17 cellular contexts compared by ENCODE assay signal in the genomic region with DNA sequence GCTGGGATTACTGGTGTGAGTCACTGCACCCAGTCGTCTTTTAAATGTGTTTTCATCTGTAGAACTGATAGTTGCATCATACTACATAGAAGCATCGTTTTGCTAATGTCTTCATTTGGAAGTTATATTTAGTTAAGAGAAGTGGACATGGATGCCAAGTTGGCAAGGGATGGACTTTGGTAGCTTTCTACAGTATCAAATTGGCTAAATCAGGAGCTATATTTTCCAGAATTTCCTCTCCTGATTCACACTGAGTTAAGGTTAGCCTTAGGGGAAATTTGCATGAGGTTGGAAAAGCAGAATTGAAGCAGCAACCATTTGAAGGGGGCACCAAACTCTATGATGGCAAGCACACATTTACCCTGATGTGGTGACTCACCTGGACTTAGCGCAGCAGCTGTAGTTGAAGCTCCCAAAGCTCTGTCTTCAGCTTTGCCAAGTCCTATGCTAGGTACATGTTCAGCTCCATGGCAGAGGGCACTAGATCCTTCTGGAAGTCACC. TPM values are rescaled to one million over a fixed set of nuclear protein-coding genes. Genes with fewer than 3 reads are reported as not detected.
DNase-seq lines count a peak whose midpoint lies in the region; ATAC-seq, FAIRE-seq and TF ChIP-seq lines count a peak whose summit lies in the region.
"Had no signal": no experiment of that assay in that cellular context is flagged by ENCODE, and none has a peak within 500 bp of the region (broad histone marks: within the 10 kb centered on the region; RNA-seq: fewer than 3 reads in every experiment).

No MANE protein-coding gene starts in this region.

- peak; percentile 32 for ATAC-seq in GM12878
- ATAC-seq: activated naive CD8-positive, alpha-beta T cell treated with anti-CD3 and anti-CD28 coated beads, Interleukin-2, amount 50 U/mL, for 24 hours; activated T-cell treated with anti-CD3 and anti-CD28 coated beads, Interleukin-2, amount 50 U/mL, for 4 hours had no signal

- peak; percentile 21 for FAIRE-seq in GM12892 (lab: Jason Lieb, UNC)
- no peak for FAIRE-seq in GM12878 (lab: Jason Lieb, UNC)
- FAIRE-seq: colon had no signal

- TF ChIP-seq POLR2A in GM12892 (IDR thresholded peaks at IDR 0.05; ENCODE audit: low read depth, low read length) (no peak), GM12878 (IDR thresholded peaks at IDR 0.05; ENCODE audit: low read depth, low read length) (no peak)

- RAD21 ChIA-PET in GM12878 (lab: Charles Lee; ENCODE audit: unreplicated experiment) = interaction anchor here (0.8 to 1.7 kb wide), 2 partner anchors 10 to 35 kb away, joined by 3 to 8 read pairs; no protein-coding TSS in a partner anchor

- no peak for TF ChIP-seq CTCF in GM12878 (IDR thresholded peaks at IDR 0.05 in 2 of 3, conservative IDR thresholded peaks at IDR 0.05 in 1 of 3; ENCODE audit: control insufficient read depth in 2 of 3, extremely low read depth in 1 of 3, insufficient read depth in 1 of 3, low read depth in 3 of 3, low read length in 3 of 3)

- H3K4me1 ChIP-seq in GM12878 (ENCODE audit: control insufficient read depth, insufficient read depth, low read length) = no peaks in the 10 kb centered on the region

- CTCF ChIA-PET in GM12878 (lab: Yijun Ruan, JAX) = interaction anchor here (1.5 to 2.7 kb wide), 3 partner anchors 8 to 37 kb away, joined by 4 to 8 read pairs (median 7); no protein-coding TSS in a partner anchor

- in situ Hi-C loops in GM12878 (cut with MboI) = no loop called here

- no peak overlapping the region for H3K4me2 ChIP-seq in GM12878 (ENCODE audit: control insufficient read depth, insufficient read depth)

- WGBS in GM12878 (ENCODE audit: insufficient coverage, insufficient replicate concordance, low lambda C conversion rate, missing lambda C conversion rate) = 78% methylated on average over 3 of the region's 3 CpGs

- no peak for TF ChIP-seq EP300 in GM12878 (IDR thresholded peaks at IDR 0.05; ENCODE audit: borderline replicate concordance in 1 of 2, control insufficient read depth in 1 of 2, low read depth in 2 of 2, low read length in 2 of 2)

- H3K9ac ChIP-seq in GM12878 (ENCODE audit: control insufficient read depth, insufficient read depth, low read length) = no peak overlapping the region

- DNase-seq in AG08395 (ENCODE audit: low spot score) (peak; percentile 15), GM12892 (ENCODE audit: insufficient read length) (no peak), GM12878 (ENCODE audit: low read depth, low spot score) (no peak), iris pigment epithelial cell (ENCODE audit: low read depth) (peak; percentile 64), activated gamma-delta T cell treated with Interleukin-2 at 50 U/mL for 16 hours (no peak), OCI-M2 (lab: John Stamatoyannopoulos, UW; ENCODE audit: unreplicated experiment) (no peak), ecto neural progenitor cell (ENCODE audit: low spot score) (no peak), NCI-H2107 treated with DMSO at 0.1 percent for 48 hours (lab: John Stamatoyannopoulos, UW; ENCODE audit: unreplicated experiment) (no peak)
- DNase-seq: activated CD4-positive, alpha-beta T cell treated with anti-CD3 and anti-CD28 coated beads for 48 hours; activated naive CD8-positive, alpha-beta T cell treated with anti-CD3 and anti-CD28 coated beads, Interleukin-2, amount 50 U/mL, for 24 hours; activated T-cell treated with anti-CD3 and anti-CD28 coated beads, Interleukin-2, amount 50 U/mL, for 4 hours; AML-193; DND-41; NCI-H1436; NCI-H526; occipital lobe had no signal

- H2AFZ ChIP-seq in GM12878 (ENCODE audit: control insufficient read depth, low read depth, low read length) = no peak overlapping the region

- H4K20me1 ChIP-seq in GM12878 (ENCODE audit: control insufficient read depth, insufficient read depth) = no peaks in the 10 kb centered on the region

- SMC1A ChIA-PET in GM12878 (lab: Charles Lee; ENCODE audit: uncharacterized antibody, unreplicated experiment) = interaction anchor here (0.9 to 3.3 kb wide), 5 partner anchors 8 to 401 kb away, joined by 3 to 19 read pairs (median 3); a partner anchor contains a TSS

- no peak overlapping the region for H3K27ac ChIP-seq in GM12878 (ENCODE audit: control insufficient read depth, insufficient read depth)

- H3K79me2 ChIP-seq in GM12878 (ENCODE audit: control insufficient read depth, insufficient read depth, low read length) = no peaks in the 10 kb centered on the region; the same call in none of the 2 replicates

- H3K4me3 ChIP-seq in GM12878 = no peak overlapping the region

- BruUV-seq in GM12878 (replicated peaks; lab: Mats Ljungman, UMichigan) = no TSS peak

- intact Hi-C loops in GM12878 (cut with micrococcal nuclease; ENCODE audit: unreplicated experiment) = no loop called here

- TF ChIP-seq RAD21 in GM12878 (IDR thresholded peaks at IDR 0.05; ENCODE audit: insufficient read depth, low read depth, low read length) = no peak

- peaks cover 2% of the 10 kb centered on the region; the same call in 1 of the 3 replicates for H3K9me3 ChIP-seq in GM12878 (replicated peaks; ENCODE audit: control insufficient read depth, insufficient read depth, low read length)

- H3K36me3 ChIP-seq in GM12878 (ENCODE audit: control insufficient read depth in 2 of 2, insufficient read depth in 2 of 2, low read length in 1 of 2) = peaks cover 4 to 7% of the 10 kb centered on the region in 2 experiments

- POLR2A ChIA-PET in GM12878 (lab: Charles Lee) = interaction anchor here (0.5 to 1.2 kb wide), 2 partner anchors 11 to 49 kb away, joined by 5 to 8 read pairs; no protein-coding TSS in a partner anchor

- no peaks in the 10 kb centered on the region for H3K27me3 ChIP-seq in GM12878 (replicated peaks in 1 of 2; ENCODE audit: control insufficient read depth in 2 of 2, insufficient read depth in 2 of 2, low read length in 1 of 2)

TF ChIP-seq in GM12878, 131 proteins besides CTCF, POLR2A, EP300 and RAD21:
- TF ChIP-seq TARDBP (IDR thresholded peaks at IDR 0.05; ENCODE audit: borderline replicate concordance) = no peak
- no peak for TF ChIP-seq SP1 (IDR thresholded peaks at IDR 0.05; ENCODE audit: low read depth, low read length)

RNA-seq across cellular contexts. Expression of a gene that starts 43.9 kb away (rescaled TPM):
- 14.6 TPM for polyA plus RNA-seq in GM12892 (2012; ENCODE audit: missing spikeins)
- 55.2 and 55.7 TPM in 2 replicates for total RNA-seq in GM12878 (2013; cell fraction: nucleolus; rRNA removed)
- total RNA-seq in GM12878 (2014; rRNA removed) (37.7 and 38.4 TPM in 2 replicates), GM12878 (2014; rRNA removed; fragmentation: Illumina TruSeq; extraction: Trizol) (33.3 and 34.9 TPM in 2 replicates), GM12878 (2021) (27.6 and 27.7 TPM in 2 replicates)
- 12.1 TPM for polyA plus RNA-seq in GM12878 (2011; ENCODE audit: low read depth)
- polyA plus RNA-seq in GM12878 (2011; rRNA removed) (32.3 and 36.7 TPM in 2 replicates), GM12878 (2014; fragmentation: Illumina TruSeq; extraction: Trizol) (26.9 and 27.4 TPM in 2 replicates), GM12878 (2014; fragmentation: Nextera tagmentation; extraction: Ambion mirVana) (10 to 100 TPM; 20.3 to 32.1 TPM), GM12878 (2014; rRNA removed) (22.9 and 27.3 TPM in 2 replicates), GM12878 (2016; fragmentation: Nextera tagmentation; extraction: Ambion mirVana) (10 to 100 TPM; 27.7 to 28.0 TPM)
- polyA plus RNA-seq in GM12878 (2011; cell fraction: cytosol; rRNA removed) = 54.2 and 57.2 TPM in 2 replicates
- 39.7 and 50.3 TPM in 2 replicates for polyA plus RNA-seq in GM12878 (2011; cell fraction: nucleus; rRNA removed)
- 17.1 and 20.4 TPM in 2 replicates for polyA plus RNA-seq in GM12878 (2012)
- 84.4 and 93.6 TPM in 2 replicates for polyA minus RNA-seq in GM12878 (2011; rRNA and poly(A)+ RNA removed)
- polyA minus RNA-seq in GM12878 (2011; cell fraction: cytosol; rRNA and poly(A)+ RNA removed) = 18.3 and 20.3 TPM in 2 replicates
- 60.7 and 101 TPM in 2 replicates for polyA minus RNA-seq in GM12878 (2011; cell fraction: nucleus; rRNA and poly(A)+ RNA removed)

Comparison
In these comparisons a context has a peak if more than half of its experiments do, and no peak if none do; other contexts are left out.
1. DNase-seq: peak in AG08395 (single experiment) and iris pigment epithelial cell (single experiment); none in GM12892 (single experiment), GM12878 (single experiment), activated gamma-delta T cell treated with Interleukin-2 at 50 U/mL for 16 hours (single experiment), OCI-M2 (single experiment), ecto neural progenitor cell (single experiment) and NCI-H2107 treated with DMSO at 0.1 percent for 48 hours (single experiment).